Comparison of ENCODE assay signal across 25 cellular contexts in genomic region chr9:134103391-134103998, GRCh38.
"Had no signal": no experiment of that assay in that cellular context is flagged by ENCODE, and none has a peak within 500 bp of the region (broad histone marks: within the 10 kb centered on the region; RNA-seq: fewer than 3 reads in every experiment).

No MANE protein-coding gene starts in this region.

- H3K27ac Mint-ChIP-seq: activated CD8-positive, alpha-beta memory T cell treated with anti-CD3 and anti-CD28 coated beads, Interleukin-2, amount 10 ng/mL, durations not matched to agents 7 days and 5 days; activated naive CD4-positive, alpha-beta T cell treated with anti-CD3 and anti-CD28 coated beads, Interleukin-2, amount 10 ng/mL, durations not matched to agents 7 days and 5 days; activated naive CD8-positive, alpha-beta T cell treated with anti-CD3 and anti-CD28 coated beads, Interleukin-2, amount 10 ng/mL, durations not matched to agents 7 days and 5 days; activated T-cell treated with anti-CD3 and anti-CD28 coated beads, Interleukin-2, amount 50 U/mL, for 24 hours; activated T-helper 1 cell treated with anti-CD3 and anti-CD28 coated beads, Interleukin-12 subunit alpha, Interleukin-12 subunit beta, Interleukin-2, Interleukin-4 antibody, amounts not matched to agents 30 ng/mL and 10 ng/mL and 1 ng/mL, durations not matched to agents 14 hours and 24 hours and 36 hours; T-helper 17 cell; WTC11 had no signal

- ATAC-seq: activated CD8-positive, alpha-beta memory T cell treated with anti-CD3 and anti-CD28 coated beads, Interleukin-2, amount 10 ng/mL, durations not matched to agents 7 days and 5 days; T-helper 17 cell; WTC11 had no signal

- H3K4me1 ChIP-seq: adrenal gland had no signal

- H3K4me3 Mint-ChIP-seq: activated CD8-positive, alpha-beta memory T cell treated with anti-CD3 and anti-CD28 coated beads, Interleukin-2, amount 10 ng/mL, durations not matched to agents 7 days and 5 days; activated naive CD4-positive, alpha-beta T cell treated with anti-CD3 and anti-CD28 coated beads, Interleukin-2, amount 10 ng/mL, durations not matched to agents 7 days and 5 days; activated naive CD8-positive, alpha-beta T cell treated with anti-CD3 and anti-CD28 coated beads, Interleukin-2, amount 10 ng/mL, durations not matched to agents 7 days and 5 days; activated T-cell treated with anti-CD3 and anti-CD28 coated beads, Interleukin-2, amount 50 U/mL, for 24 hours; activated T-helper 1 cell treated with anti-CD3 and anti-CD28 coated beads, Interleukin-12 subunit alpha, Interleukin-12 subunit beta, Interleukin-2, Interleukin-4 antibody, amounts not matched to agents 30 ng/mL and 10 ng/mL and 1 ng/mL, durations not matched to agents 14 hours and 24 hours and 36 hours; T-helper 17 cell; WTC11 had no signal

- H3K36me3 ChIP-seq: adrenal gland, MG63 had no signal

- H3K27ac ChIP-seq: adrenal gland had no signal

- H3K4me1 Mint-ChIP-seq: activated CD8-positive, alpha-beta memory T cell treated with anti-CD3 and anti-CD28 coated beads, Interleukin-2, amount 10 ng/mL, durations not matched to agents 7 days and 5 days; activated naive CD4-positive, alpha-beta T cell treated with anti-CD3 and anti-CD28 coated beads, Interleukin-2, amount 10 ng/mL, durations not matched to agents 7 days and 5 days; T-helper 17 cell; WTC11 had no signal

- DNase-seq: activated CD4-positive, alpha-beta T cell treated with anti-CD3 and anti-CD28 coated beads for 48 hours; activated CD4-positive, alpha-beta T cell treated with anti-CD3 and anti-CD28 coated beads, Interleukin-2, amount 50 U/mL, for 4 hours; activated CD4-positive, CD25-positive, alpha-beta regulatory T cell treated with anti-CD3 and anti-CD28 coated beads, Interleukin-2, amount 50 U/mL, for 72 hours; activated CD8-positive, alpha-beta memory T cell treated with anti-CD3 and anti-CD28 coated beads, Interleukin-2, amount 10 ng/mL, durations not matched to agents 7 days and 5 days; activated gamma-delta T cell; activated naive CD4-positive, alpha-beta T cell treated with anti-CD3 and anti-CD28 coated beads, Interleukin-2, amount 10 ng/mL, durations not matched to agents 7 days and 5 days; activated naive CD8-positive, alpha-beta T cell treated with anti-CD3 and anti-CD28 coated beads, Interleukin-2, amount 10 ng/mL, durations not matched to agents 7 days and 5 days; activated T-cell treated with anti-CD3 and anti-CD28 coated beads, Interleukin-2, amount 50 U/mL, for 24 hours; adrenal gland; anterior cingulate cortex; caudate nucleus; MG63; NCI-H1105; NCI-H1436; NCI-H1694 treated with DMSO at 0.1 percent for 48 hours; NCI-H2029 treated with DMSO at 0.1 percent for 48 hours; NCI-H345; NCI-H510A; NCI-H526 treated with DMSO at 0.1 percent for 48 hours; NCI-H82; SIG-M5; T-helper 17 cell; T-helper 9 cell had no signal

- H3K9me3 Mint-ChIP-seq: activated naive CD4-positive, alpha-beta T cell treated with anti-CD3 and anti-CD28 coated beads, Interleukin-2, amount 10 ng/mL, durations not matched to agents 7 days and 5 days; activated T-cell treated with anti-CD3 and anti-CD28 coated beads, Interleukin-2, amount 50 U/mL, for 24 hours had no signal

- H3K9me3 ChIP-seq: adrenal gland, MG63 had no signal

- H3K36me3 Mint-ChIP-seq: activated CD8-positive, alpha-beta memory T cell treated with anti-CD3 and anti-CD28 coated beads, Interleukin-2, amount 10 ng/mL, durations not matched to agents 7 days and 5 days; activated naive CD4-positive, alpha-beta T cell treated with anti-CD3 and anti-CD28 coated beads, Interleukin-2, amount 10 ng/mL, durations not matched to agents 7 days and 5 days; activated naive CD8-positive, alpha-beta T cell treated with anti-CD3 and anti-CD28 coated beads, Interleukin-2, amount 10 ng/mL, durations not matched to agents 7 days and 5 days had no signal

- H3K4me3 ChIP-seq: adrenal gland, MG63 had no signal
